In genomic region chr9:129606161-129607025, GRCh38 we compare ENCODE assay signal across 11 cellular contexts. TPM values are rescaled to one million over a fixed set of nuclear protein-coding genes. Genes with fewer than 3 reads are reported as not detected.
DNase-seq lines count a peak whose midpoint lies in the region; ATAC-seq and TF ChIP-seq lines count a peak whose summit lies in the region.
"Had no signal": no experiment of that assay in that cellular context is flagged by ENCODE, and none has a peak within 500 bp of the region (broad histone marks: within the 10 kb centered on the region; RNA-seq: fewer than 3 reads in every experiment).

No MANE protein-coding gene starts in this region.

- intact Hi-C loops in IMR-90 (cut with micrococcal nuclease) (no loop called here), stomach (cut with DNase I; ENCODE audit: low total_unique reads) (loop anchor here (10.0 kb wide), 1 partner anchor 112 kb away; no protein-coding TSS in a partner anchor)

- 79% methylated on average over 11 of the region's 15 CpGs; no CpG with 5 or more reads in 1 of the 2 experiments for WGBS in IMR-90 (ENCODE audit: extremely low coverage in 2 of 2, insufficient read length in 1 of 2), 2 experiments
- WGBS in mesendoderm (ENCODE audit: extremely low coverage, insufficient coverage, low lambda C conversion rate) = no CpG with 5 or more reads among the region's 15 CpGs
- 55 to 74% (median 64%) methylated on average over 12 to 15 of the region's 15 CpGs for WGBS in stomach, 5 donors

- H3K4ac ChIP-seq in IMR-90 (ENCODE audit: low read depth, low read length) = peak overlapping the region; percentile 34
- peak overlapping the region; percentile 61 for H3K4ac ChIP-seq in mesendoderm (ENCODE audit: low read depth, low read length)

- H2BK20ac ChIP-seq in IMR-90 (ENCODE audit: low read depth, low read length) = no peak overlapping the region

- H3K4me2 ChIP-seq in IMR-90 (ENCODE audit: low read depth, low read length) (no peak overlapping the region), mesendoderm (ENCODE audit: low read length) (no peak overlapping the region)

- no peaks in the 10 kb centered on the region for H3K9me3 ChIP-seq in IMR-90 (ENCODE audit: control insufficient read depth, insufficient read depth, low read length)
- no peaks in the 10 kb centered on the region for H3K9me3 ChIP-seq in stomach

- H3K4me3 ChIP-seq in IMR-90 (ENCODE audit: insufficient read depth, low read depth, low read length) (no peak overlapping the region), coronary artery (no peak overlapping the region), mesendoderm (ENCODE audit: low read length) (no peak overlapping the region), stomach (no peak overlapping the region)

- ATAC-seq in IMR-90 (ENCODE audit: low read depth) (no peak), GM21717 (IDR thresholded peaks at IDR 0.05; ENCODE audit: unreplicated experiment) (no peak)

- POLR2A ChIA-PET in IMR-90 (lab: Charles Lee; ENCODE audit: unreplicated experiment) = no interaction called here

- H2BK15ac ChIP-seq in IMR-90 (ENCODE audit: low read depth, low read length) = peak overlapping the region; percentile 48; the same call in 2 of the 3 replicates
- H2BK15ac ChIP-seq in mesendoderm (replicated peaks; ENCODE audit: low read depth) = peak overlapping the region; percentile 27

- H4K5ac ChIP-seq in IMR-90 (ENCODE audit: low read depth, low read length) (no peak overlapping the region), mesendoderm (ENCODE audit: low read length) (no peak overlapping the region)

- H3K27me3 ChIP-seq in IMR-90 (ENCODE audit: control insufficient read depth, insufficient read depth, low read length) = no peaks in the 10 kb centered on the region
- H3K27me3 ChIP-seq in mesendoderm (ENCODE audit: insufficient read depth, low read length, poor library complexity) = no peaks in the 10 kb centered on the region
- no peaks in the 10 kb centered on the region for H3K27me3 ChIP-seq in stomach

- dilution Hi-C loops in IMR-90 (cut with HindIII; ENCODE audit: low sequenced_read_pairs, unreplicated experiment) = no loop called here

- peaks cover 17% of the 10 kb centered on the region for H3K4me1 ChIP-seq in IMR-90 (ENCODE audit: control insufficient read depth, insufficient read depth, low read length)
- H3K4me1 ChIP-seq in mesendoderm (ENCODE audit: control insufficient read depth, low read depth, low read length) = peaks cover 12% of the 10 kb centered on the region
- H3K4me1 ChIP-seq in stomach = peaks cover 37 to 58% (median 51%) of the 10 kb centered on the region in 4 donors

- TF ChIP-seq RAD21 in IMR-90 (IDR thresholded peaks at IDR 0.05; ENCODE audit: low read length) = no peak

- peak overlapping the region; percentile 56 for H4K91ac ChIP-seq in IMR-90 (ENCODE audit: insufficient read depth, low read depth, low read length)

- H3K9ac ChIP-seq in IMR-90 (ENCODE audit: low read depth, low read length) = no peak overlapping the region
- no peak overlapping the region for H3K9ac ChIP-seq in mesendoderm (ENCODE audit: low read length)

- no TSS peak for BruUV-seq in IMR-90 (replicated peaks; lab: Mats Ljungman, UMichigan)

- TF ChIP-seq EP300 in stomach (IDR thresholded peaks at IDR 0.05) = no peak

- no peak overlapping the region for H3K23ac ChIP-seq in IMR-90 (ENCODE audit: low read depth, low read length)
- H3K23ac ChIP-seq in mesendoderm (ENCODE audit: low read length) = peak overlapping the region; percentile 66

- H3K79me2 ChIP-seq in mesendoderm (ENCODE audit: control insufficient read depth, insufficient read depth, low read length) = no peaks in the 10 kb centered on the region

- H3K18ac ChIP-seq in IMR-90 (ENCODE audit: low read depth, low read length) (no peak overlapping the region), mesendoderm (ENCODE audit: low read length) (peak overlapping the region; percentile 15)

- H2BK5ac ChIP-seq in IMR-90 (ENCODE audit: low read depth, low read length, poor library complexity, severe bottlenecking) = no peak overlapping the region
- H2BK5ac ChIP-seq in mesendoderm (ENCODE audit: low read length) = peak overlapping the region; percentile 11

- H4K8ac ChIP-seq in IMR-90 (ENCODE audit: low read depth in 2 of 2, low read length in 2 of 2) = peak overlapping the region in 1 of 2 experiments; percentile 28; a peak in 2 of 4 replicates
- H4K8ac ChIP-seq in mesendoderm (ENCODE audit: low read depth, low read length) = no peak overlapping the region

- TF ChIP-seq POLR2A in IMR-90 (IDR thresholded peaks at IDR 0.05; ENCODE audit: low read depth, low read length) (no peak), stomach (IDR thresholded peaks at IDR 0.05) (no peak)

- H3K36me3 ChIP-seq in IMR-90 (ENCODE audit: control insufficient read depth, insufficient read depth, low read length) = no peaks in the 10 kb centered on the region
- H3K36me3 ChIP-seq in mesendoderm (ENCODE audit: control insufficient read depth, insufficient read depth, low read length) = no peaks in the 10 kb centered on the region
- H3K36me3 ChIP-seq in stomach = no peaks in the 10 kb centered on the region

- H4K20me1 ChIP-seq in IMR-90 (ENCODE audit: insufficient read depth, low read length) = no peaks in the 10 kb centered on the region

- H3K27ac ChIP-seq in IMR-90 (ENCODE audit: insufficient read depth, low read length) (no peak overlapping the region), coronary artery (peak overlapping the region; percentile 89 to 98), mesendoderm (ENCODE audit: low read depth, low read length) (no peak overlapping the region), stomach (peak overlapping the region; percentile 89 to 98 (median 94))

- H2AK5ac ChIP-seq in IMR-90 (ENCODE audit: low read depth, low read length) (peak overlapping the region; percentile 92; the same call in 1 of the 2 replicates), mesendoderm (ENCODE audit: low read length) (peak overlapping the region; percentile 99)

- H2AK9ac ChIP-seq in IMR-90 (replicated peaks; ENCODE audit: low read depth, low read length, poor library complexity) = peak overlapping the region; percentile 45

- DNase-seq in IMR-90 (no peak), coronary artery (ENCODE audit: low spot score) (no peak), mesendoderm (no peak), stomach (no peak), inferior parietal cortex (ENCODE audit: extremely low spot score) (no peak), DMS114 treated with DMSO at 0.1 percent for 48 hours (lab: John Stamatoyannopoulos, UW; ENCODE audit: unreplicated experiment) (no peak), NCI-H2081 (lab: John Stamatoyannopoulos, UW) (no peak)
- DNase-seq: cortex of kidney, NCI-H526 treated with DMSO at 0.1 percent for 48 hours had no signal

- H3K14ac ChIP-seq in IMR-90 (replicated peaks; ENCODE audit: low read depth, low read length) = no peak overlapping the region

- peak overlapping the region; percentile 36 for H2AFZ ChIP-seq in IMR-90 (replicated peaks; ENCODE audit: low read length, poor library complexity)

- in situ Hi-C loops in IMR-90 (cut with MboI; ENCODE audit: low sequenced_read_pairs) = loop anchor here (10.0 kb wide), 1 partner anchor 272 kb away; no protein-coding TSS in a partner anchor

- TF ChIP-seq CTCF in IMR-90 (conservative IDR thresholded peaks at IDR 0.05; ENCODE audit: low read depth, low read length) (no peak), coronary artery (IDR thresholded peaks at IDR 0.05) (no peak), stomach (IDR thresholded peaks at IDR 0.05) (no peak)

- H3K79me1 ChIP-seq in IMR-90 (ENCODE audit: low read depth in 1 of 2, low read length in 2 of 2) (peaks cover 0 to 9% of the 10 kb centered on the region in 2 experiments; a peak in 2 of 4 replicates), mesendoderm (ENCODE audit: low read length) (no peaks in the 10 kb centered on the region)

- H3K9me1 ChIP-seq in IMR-90 (ENCODE audit: insufficient read depth, low read length) = peaks cover 7% of the 10 kb centered on the region

- H3K56ac ChIP-seq in IMR-90 (ENCODE audit: extremely low read depth, insufficient read depth, low read length) = no peak overlapping the region
- peak overlapping the region; percentile 81 for H3K56ac ChIP-seq in mesendoderm (ENCODE audit: low read length)

- H2BK120ac ChIP-seq in IMR-90 (ENCODE audit: low read depth, low read length) (peak overlapping the region; percentile 38), mesendoderm (ENCODE audit: low read depth, low read length) (no peak overlapping the region)

- CTCF ChIA-PET in IMR-90 (lab: Yijun Ruan, JAX) = interaction anchor here (1.1 kb wide), 1 partner anchor 468 kb away, joined by 4 read pairs; no protein-coding TSS in a partner anchor

TF ChIP-seq in IMR-90, 13 proteins besides CTCF, POLR2A, EP300 and RAD21 (continues in another document):
- no peak for TF ChIP-seq NFE2L2 (IDR thresholded peaks at IDR 0.05; ENCODE audit: low read depth, low read length)

RNA-seq across cellular contexts. Expression of gene C9orf50, which starts 14.5 kb away (rescaled TPM):
- total RNA-seq in IMR-90 (2012; rRNA removed) (not detected in 2 replicates), stomach (not detected)
- polyA plus RNA-seq in IMR-90 (2012; rRNA removed) (0.09 and 0.20 TPM in 2 replicates), stomach (under 1 TPM in 1 of 3 donors, not detected in 2; 0.13 TPM)
- 0.06 and 0.19 TPM in 2 replicates for polyA plus RNA-seq in IMR-90 (2012; cell fraction: cytosol; rRNA removed)
- 0.42 and 0.54 TPM in 2 replicates for polyA plus RNA-seq in IMR-90 (2012; cell fraction: nucleus; rRNA removed; ENCODE audit: low replicate concordance)
- polyA plus RNA-seq in mesendoderm (2013, experiment 1 of 2) = not detected
- polyA plus RNA-seq in mesendoderm (2013, experiment 2 of 2) = not detected
- total RNA-seq: M059J had no signal

RNA-seq across cellular contexts. Expression of gene NTMT1, which starts 19.6 kb away (rescaled TPM):
- total RNA-seq in IMR-90 (2012; rRNA removed) (67.8 and 68.1 TPM in 2 replicates), stomach (10 to 100 TPM in 4 of 5 donors, 1 to 10 TPM in 1; 1.7 to 29.8 (median 16.1) TPM)
- polyA plus RNA-seq in IMR-90 (2012; rRNA removed) (88.1 and 108 TPM in 2 replicates), stomach (10 to 100 TPM; 40.2 to 68.4 (median 45.8) TPM)
- 57.5 and 92.6 TPM in 2 replicates for polyA plus RNA-seq in IMR-90 (2012; cell fraction: cytosol; rRNA removed)
- 56.2 and 66.4 TPM in 2 replicates for polyA plus RNA-seq in IMR-90 (2012; cell fraction: nucleus; rRNA removed; ENCODE audit: low replicate concordance)
- 42.0 TPM for polyA plus RNA-seq in mesendoderm (2013, experiment 1 of 2)
- polyA plus RNA-seq in mesendoderm (2013, experiment 2 of 2) = 43.1 TPM

RNA-seq across cellular contexts. Expression of gene ASB6, which starts 35.6 kb away (rescaled TPM):
- 9.4 and 9.7 TPM in 2 replicates for total RNA-seq in IMR-90 (2012; rRNA removed)
- 28.9 and 31.4 TPM in 2 replicates for polyA plus RNA-seq in IMR-90 (2012; rRNA removed)
- polyA plus RNA-seq in IMR-90 (2012; cell fraction: cytosol; rRNA removed) = 22.2 and 27.8 TPM in 2 replicates
- 42.0 and 79.1 TPM in 2 replicates for polyA plus RNA-seq in IMR-90 (2012; cell fraction: nucleus; rRNA removed; ENCODE audit: low replicate concordance)
- polyA plus RNA-seq in mesendoderm (2013, experiment 1 of 2) = 11.8 TPM
- 11.2 TPM for polyA plus RNA-seq in mesendoderm (2013, experiment 2 of 2)
- 10 to 100 TPM in 4 of 5 donors, 1 to 10 TPM in 1; 7.5 to 35.6 (median 18.1) TPM for total RNA-seq in stomach
- 10 to 100 TPM in 2 of 3 donors, 1 to 10 TPM in 1; 9.6 to 12.6 (median 10.3) TPM for polyA plus RNA-seq in stomach

RNA-seq across cellular contexts. Expression of gene PRRX2, which starts 59.1 kb away (rescaled TPM):
- 12.7 and 13.1 TPM in 2 replicates for total RNA-seq in IMR-90 (2012; rRNA removed)
- polyA plus RNA-seq in IMR-90 (2012; rRNA removed) = 35.5 and 45.9 TPM in 2 replicates
- 19.5 and 46.6 TPM in 2 replicates for polyA plus RNA-seq in IMR-90 (2012; cell fraction: cytosol; rRNA removed)
- 10.2 and 29.0 TPM in 2 replicates for polyA plus RNA-seq in IMR-90 (2012; cell fraction: nucleus; rRNA removed; ENCODE audit: low replicate concordance)
- 5.4 TPM for polyA plus RNA-seq in mesendoderm (2013, experiment 1 of 2)
- polyA plus RNA-seq in mesendoderm (2013, experiment 2 of 2) = 5.1 TPM
- 1 to 10 TPM in 2 of 5 donors, under 1 TPM in 1, not detected in 2; 0.87 to 2.6 (median 1.7) TPM for total RNA-seq in stomach
- 1 to 10 TPM; 3.3 to 8.4 (median 6.7) TPM for polyA plus RNA-seq in stomach

Comparison
In these comparisons a context has a peak if more than half of its experiments do, and no peak if none do; other contexts are left out.
1. H3K27ac ChIP-seq: peak in coronary artery (2 of 2) and stomach (5 of 5); none in IMR-90 (single experiment) and mesendoderm (single experiment).